In the genomic region with DNA sequence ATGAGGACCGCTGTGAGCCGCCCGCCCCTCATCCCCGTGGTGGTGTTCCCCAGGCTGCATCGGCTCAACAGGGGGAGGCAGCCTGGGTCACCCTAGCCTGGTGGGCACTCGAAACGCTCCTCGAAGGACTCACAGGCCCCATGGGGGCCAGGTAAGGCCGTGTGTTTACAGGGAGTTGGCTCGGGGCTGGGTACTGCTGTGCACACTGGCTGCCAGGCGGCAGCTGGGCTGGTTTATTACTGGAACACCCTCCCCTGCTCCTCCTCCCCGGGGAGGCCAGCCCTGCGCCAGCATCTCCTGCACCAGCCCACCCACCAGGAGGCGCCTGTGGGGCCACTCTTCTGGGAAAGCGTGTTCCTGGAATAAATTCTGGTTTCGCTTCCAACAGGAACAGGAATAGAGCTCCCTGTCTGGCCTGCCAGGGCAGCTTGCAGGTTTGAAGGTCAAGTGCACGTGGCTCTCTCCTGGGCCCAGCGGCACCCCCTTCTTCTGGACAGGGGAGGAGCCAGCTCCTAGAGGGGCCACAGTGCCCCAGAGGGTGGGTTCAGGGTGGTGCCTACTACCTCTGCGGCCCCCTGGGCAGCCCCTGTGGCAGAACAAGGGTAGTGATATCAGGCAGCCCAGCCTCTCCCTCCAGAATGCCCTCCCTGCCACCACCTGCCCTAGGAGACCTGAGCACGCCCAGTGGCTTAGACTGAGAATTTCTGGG, we compare ENCODE assay signal across 10 cellular contexts. TPM values are rescaled to one million over a fixed set of nuclear protein-coding genes. Genes with fewer than 3 reads are reported as not detected.
A peak's percentile ranks its signal among the peaks of the same experiment; 100 is the strongest.
DNase-seq lines count a peak whose midpoint lies in the region; ATAC-seq, FAIRE-seq and TF ChIP-seq lines count a peak whose summit lies in the region.
"Had no signal": no experiment of that assay in that cellular context is flagged by ENCODE, and none has a peak within 500 bp of the region (broad histone marks: within the 10 kb centered on the region; RNA-seq: fewer than 3 reads in every experiment).

No MANE protein-coding gene starts in this region.

- peaks cover 5 to 6% of the 10 kb centered on the region in 2 donors for H3K4me1 Mint-ChIP-seq in immature natural killer cell

- peak overlapping the region; percentile 52 for H3K27ac ChIP-seq in KOPT-K1 (ENCODE audit: low read depth, low read length, poor library complexity, severe bottlenecking)

- peak; percentile 59 for DNase-seq in D721Med (ENCODE audit: insufficient read length, low spot score)
- peak; percentile 95 for DNase-seq in SK-MEL-5 (ENCODE audit: low read depth, low spot score)
- no peak for DNase-seq in epithelial cell of proximal tubule (ENCODE audit: low read depth)
- peak; percentile 74 for DNase-seq in myocyte (ENCODE audit: low read depth)
- no peak for DNase-seq in immature natural killer cell
- DNase-seq in cerebellar nuclear complex (lab: John Stamatoyannopoulos, UW) = no peak

- no peak for ATAC-seq in HG03108 (IDR thresholded peaks at IDR 0.05; ENCODE audit: unreplicated experiment)

- FAIRE-seq in D721Med (lab: Jason Lieb, UNC) = no peak

- H3K4me3 Mint-ChIP-seq in immature natural killer cell = no peak overlapping the region

- no peaks in the 10 kb centered on the region for H3K36me3 Mint-ChIP-seq in immature natural killer cell

- H3K27ac Mint-ChIP-seq in immature natural killer cell = no peak overlapping the region

- in situ Hi-C loops in SK-MEL-5 (cut with HindIII; ENCODE audit: low pct_unique_long_range_greater_than_20kb, low sequenced_read_pairs) = no loop called here

- H3K9me3 Mint-ChIP-seq in immature natural killer cell = no peaks in the 10 kb centered on the region

- H3K27me3 Mint-ChIP-seq in immature natural killer cell (ENCODE audit: low read depth in 3 of 3) = peaks cover 0 to 3% (median 2%) of the 10 kb centered on the region in 3 donors

- no peaks in the 10 kb centered on the region for H3K36me3 ChIP-seq in KOPT-K1 (ENCODE audit: insufficient read depth, low read length)

- H3K9me3 ChIP-seq in KOPT-K1 (ENCODE audit: insufficient read depth, low read length, poor library complexity, severe bottlenecking) = no peaks in the 10 kb centered on the region

- TF ChIP-seq CTCF in D721Med (IDR thresholded peaks at IDR 0.05; ENCODE audit: insufficient read depth, missing control alignments) = peak; percentile 76
- TF ChIP-seq CTCF in epithelial cell of proximal tubule (conservative IDR thresholded peaks at IDR 0.05; ENCODE audit: low read depth, low read length) = peak; percentile 71

- H3K4me3 ChIP-seq in epithelial cell of proximal tubule (ENCODE audit: low read depth, low read length) = no peak overlapping the region

RNA-seq across cellular contexts. Expression of gene MCRIP1, which starts 11.3 kb away (rescaled TPM):
- total RNA-seq in SK-MEL-5 (2014; rRNA removed; shearing (Covaris generic)) = 144 and 162 TPM in 2 replicates
- 204 and 284 TPM in 2 replicates for polyA plus RNA-seq in SK-MEL-5 (2015; cell fraction: cytosol; rRNA removed)
- 103 and 138 TPM in 2 replicates for polyA plus RNA-seq in SK-MEL-5 (2015; cell fraction: nucleus; rRNA removed)
- total RNA-seq in epithelial cell of proximal tubule (111 and 153 TPM in 2 replicates), myocyte (100 and 132 TPM in 2 replicates)
- 142 TPM for polyA plus RNA-seq in myocyte (2012)
- 100 to 1,000 TPM; 112 to 178 (median 124) TPM for polyA plus RNA-seq in immature natural killer cell

RNA-seq across cellular contexts. Expression of gene PPP1R27, which starts 13.1 kb away (rescaled TPM):
- total RNA-seq in SK-MEL-5 (2014; rRNA removed; shearing (Covaris generic)) = 0.56 and 0.63 TPM in 2 replicates
- polyA plus RNA-seq in SK-MEL-5 (2015; cell fraction: cytosol; rRNA removed) = 0.80 and 1.5 TPM in 2 replicates
- 0.67 and 1.1 TPM in 2 replicates for polyA plus RNA-seq in SK-MEL-5 (2015; cell fraction: nucleus; rRNA removed)
- total RNA-seq in epithelial cell of proximal tubule (0.17 and 0.36 TPM in 2 replicates), myocyte (12.7 and 29.7 TPM in 2 replicates)
- polyA plus RNA-seq in myocyte (2012) = 19.5 TPM
- not detected for polyA plus RNA-seq in immature natural killer cell
- total RNA-seq: M059J, mononuclear cell had no signal

RNA-seq across cellular contexts. Expression of gene GCGR, which starts 17.8 kb away (rescaled TPM):
- total RNA-seq in SK-MEL-5 (2014; rRNA removed; shearing (Covaris generic)) = not detected in 2 replicates
- polyA plus RNA-seq in SK-MEL-5 (2015; cell fraction: cytosol; rRNA removed) = not detected in 2 replicates
- not detected in 2 replicates for polyA plus RNA-seq in SK-MEL-5 (2015; cell fraction: nucleus; rRNA removed)
- total RNA-seq in epithelial cell of proximal tubule = not detected in 2 replicates
- total RNA-seq in myocyte = not detected in 2 replicates
- polyA plus RNA-seq in myocyte (2012) = not detected
- polyA plus RNA-seq in immature natural killer cell = not detected
- total RNA-seq: M059J, mononuclear cell had no signal

RNA-seq across cellular contexts. Expression of gene P4HB, which starts 38.6 kb away (rescaled TPM):
- 1,826 and 1,949 TPM in 2 replicates for total RNA-seq in SK-MEL-5 (2014; rRNA removed; shearing (Covaris generic))
- 4,439 and 5,254 TPM in 2 replicates for polyA plus RNA-seq in SK-MEL-5 (2015; cell fraction: cytosol; rRNA removed)
- 1,279 and 1,508 TPM in 2 replicates for polyA plus RNA-seq in SK-MEL-5 (2015; cell fraction: nucleus; rRNA removed)
- total RNA-seq in epithelial cell of proximal tubule = 932 and 1,272 TPM in 2 replicates
- 1,674 and 2,691 TPM in 2 replicates for total RNA-seq in myocyte
- polyA plus RNA-seq in myocyte (2012) = 1,506 TPM
- 100 to 1,000 TPM; 365 to 534 (median 475) TPM for polyA plus RNA-seq in immature natural killer cell

RNA-seq across cellular contexts. Expression of gene ARHGDIA, which starts 49.4 kb away (rescaled TPM):
- total RNA-seq in SK-MEL-5 (2014; rRNA removed; shearing (Covaris generic)) = 288 and 306 TPM in 2 replicates
- polyA plus RNA-seq in SK-MEL-5 (2015; cell fraction: cytosol; rRNA removed) = 1,017 and 1,021 TPM in 2 replicates
- polyA plus RNA-seq in SK-MEL-5 (2015; cell fraction: nucleus; rRNA removed) = 496 and 560 TPM in 2 replicates
- total RNA-seq in epithelial cell of proximal tubule (272 and 414 TPM in 2 replicates), myocyte (157 and 161 TPM in 2 replicates)
- 408 TPM for polyA plus RNA-seq in myocyte (2012)
- polyA plus RNA-seq in immature natural killer cell = 100 to 1,000 TPM; 100 to 245 (median 133) TPM

Comparison
In these comparisons a context has a peak if more than half of its experiments do, and no peak if none do; other contexts are left out.
1. DNase-seq: peak in D721Med (single experiment), SK-MEL-5 (single experiment) and myocyte (single experiment); none in epithelial cell of proximal tubule (single experiment), immature natural killer cell (0 of 3) and cerebellar nuclear complex (0 of 2).